Comparison of ENCODE assay signal across 8 cellular contexts in genomic region chr14:23321572-23322547, GRCh38. TPM values are rescaled to one million over a fixed set of nuclear protein-coding genes. Genes with fewer than 3 reads are reported as not detected.
DNase-seq lines count a peak whose midpoint lies in the region; ATAC-seq and TF ChIP-seq lines count a peak whose summit lies in the region.

No MANE protein-coding gene starts in this region.

- H3K36me3 ChIP-seq in CD8-positive, alpha-beta T cell (ENCODE audit: insufficient read depth, low read length) = peaks cover 21% of the 10 kb centered on the region
- H3K36me3 ChIP-seq in WERI-Rb-1 (peaks cover 43% of the 10 kb centered on the region), left lung (peaks cover 0 to 41% of the 10 kb centered on the region in 2 donors)

- peak in 4 of 7 experiments; percentile 5 to 60 (median 49) for DNase-seq in CD8-positive, alpha-beta T cell
- DNase-seq in Jurkat, Clone E6-1 (ENCODE audit: low read depth, low spot score) = no peak
- DNase-seq in WERI-Rb-1 = no peak
- no peak for DNase-seq in chondrocyte (ENCODE audit: low spot score)
- DNase-seq in left lung = peak; percentile 65 to 91
- peak; percentile 31 to 58 (median 34) for DNase-seq in stimulated activated CD4-positive, alpha-beta T cell treated with anti-CD3 and anti-CD28 coated beads, TNF-alpha, amount 100 ng/mL, for 24 hours (ENCODE audit: low read depth in 3 of 3)

- H3K9me3 Mint-ChIP-seq in CD8-positive, alpha-beta T cell = no peaks in the 10 kb centered on the region
- H3K9me3 Mint-ChIP-seq in chondrocyte (ENCODE audit: low read depth) = no peaks in the 10 kb centered on the region

- peak overlapping the region; percentile 85 for H3K27ac Mint-ChIP-seq in CD8-positive, alpha-beta T cell
- H3K27ac Mint-ChIP-seq in chondrocyte (ENCODE audit: unreplicated experiment) = peak overlapping the region; percentile 91

- H3K27ac ChIP-seq in CD8-positive, alpha-beta T cell (ENCODE audit: low read depth, low read length) = peak overlapping the region; percentile 65
- peak overlapping the region; percentile 99 for H3K27ac ChIP-seq in WERI-Rb-1
- H3K27ac ChIP-seq in left lung = peak overlapping the region; percentile 90 to 97

- peaks cover 29% of the 10 kb centered on the region for H3K4me1 Mint-ChIP-seq in CD8-positive, alpha-beta T cell (ENCODE audit: low read depth)
- H3K4me1 Mint-ChIP-seq in chondrocyte (ENCODE audit: low read depth) = peaks cover 32% of the 10 kb centered on the region

- H3K36me3 Mint-ChIP-seq in CD8-positive, alpha-beta T cell = peaks cover 41% of the 10 kb centered on the region
- H3K36me3 Mint-ChIP-seq in chondrocyte (ENCODE audit: low read depth) = peaks cover 19% of the 10 kb centered on the region

- CTCF ChIA-PET in CD8-positive, alpha-beta T cell (lab: Charles Lee) = interaction anchor here (1.0 to 4.0 kb wide), 8 partner anchors 10 to 448 kb away, joined by 3 to 53 read pairs (median 6); partner anchors contain the start of gene PPP1R3E

- no peaks in the 10 kb centered on the region for H3K27me3 ChIP-seq in CD8-positive, alpha-beta T cell (ENCODE audit: insufficient read depth, low read length)
- H3K27me3 ChIP-seq in WERI-Rb-1 (ENCODE audit: insufficient read depth, low read depth, severe bottlenecking) (no peaks in the 10 kb centered on the region), left lung (no peaks in the 10 kb centered on the region)

- no peaks in the 10 kb centered on the region for H3K27me3 Mint-ChIP-seq in CD8-positive, alpha-beta T cell (ENCODE audit: low read depth)
- no peaks in the 10 kb centered on the region for H3K27me3 Mint-ChIP-seq in chondrocyte (ENCODE audit: low read depth)

- TF ChIP-seq CTCF in CD8-positive, alpha-beta T cell (IDR thresholded peaks at IDR 0.05) = no peak
- TF ChIP-seq CTCF in WERI-Rb-1 (IDR thresholded peaks at IDR 0.05; ENCODE audit: low read depth, low read length) = no peak
- TF ChIP-seq CTCF in chondrocyte (IDR thresholded peaks at IDR 0.05) = no peak
- no peak for TF ChIP-seq CTCF in left lung (IDR thresholded peaks at IDR 0.05)

- peak overlapping the region; percentile 91 for H3K4me3 Mint-ChIP-seq in CD8-positive, alpha-beta T cell
- H3K4me3 Mint-ChIP-seq in chondrocyte (ENCODE audit: unreplicated experiment) = peak overlapping the region; percentile 95

- no peak for ATAC-seq in CD8-positive, alpha-beta T cell
- peak; percentile 0 for ATAC-seq in GM21390 (IDR thresholded peaks at IDR 0.05; ENCODE audit: unreplicated experiment)
- ATAC-seq in left lung = peak; percentile 44
- no peak for ATAC-seq in GM18858 (IDR thresholded peaks at IDR 0.05; ENCODE audit: unreplicated experiment)

- no peaks in the 10 kb centered on the region for H3K9me3 ChIP-seq in CD8-positive, alpha-beta T cell (ENCODE audit: low read length)
- H3K9me3 ChIP-seq in WERI-Rb-1 (ENCODE audit: severe bottlenecking) (no peaks in the 10 kb centered on the region), left lung (no peaks in the 10 kb centered on the region)

- intact Hi-C loops in CD8-positive, alpha-beta T cell (cut with DNase I, micrococcal nuclease) = loop anchor here (1.0 to 10.0 kb wide), 10 partner anchors 21 to 823 kb away; partner anchors contain the start of genes ACIN1 (in 2 of the 2), C14orf119 (in 2 of the 2), HOMEZ (in 2 of the 2) and NGDN (in 2 of the 2)
- intact Hi-C loops in left lung (cut with DNase I) = loop anchor here in 1 of 2 donors (10.0 kb wide), 1 partner anchor 53 kb away; the partner anchor contains the start of genes CMTM5 and IL25

- H3K4me1 ChIP-seq in CD8-positive, alpha-beta T cell (ENCODE audit: insufficient read depth, low read length) = peaks cover 23% of the 10 kb centered on the region
- peaks cover 13 to 23% of the 10 kb centered on the region in 2 donors for H3K4me1 ChIP-seq in left lung

- H3K4me3 ChIP-seq in CD8-positive, alpha-beta T cell (ENCODE audit: low read depth, low read length) = peak overlapping the region; percentile 67
- H3K4me3 ChIP-seq in Jurkat, Clone E6-1 (ENCODE audit: low read length) = peak overlapping the region; percentile 85
- H3K4me3 ChIP-seq in WERI-Rb-1 (ENCODE audit: low read depth, low read length) (peak overlapping the region; percentile 95), left lung (peak overlapping the region; percentile 79 to 90)

- POLR2A ChIA-PET in CD8-positive, alpha-beta T cell (lab: Charles Lee) = interaction anchor here (0.8 to 7.7 kb wide), 17 partner anchors 11 to 732 kb away, joined by 3 to 202 read pairs (median 8); partner anchors contain the start of genes ACIN1, BCL2L2, C14orf119 and DAD1

RNA-seq across cellular contexts. Expression of gene PABPN1, which starts 0.6 kb away (rescaled TPM):
- 100 to 1,000 TPM; 186 to 191 TPM for total RNA-seq in CD8-positive, alpha-beta T cell
- 267 TPM for polyA plus RNA-seq in Jurkat, Clone E6-1 (2012; ENCODE audit: insufficient read depth, insufficient read length)
- total RNA-seq in chondrocyte (135 to 182 TPM (median 136 TPM) in 3 replicates), left lung (100 to 1,000 TPM; 119 to 138 TPM)

RNA-seq across cellular contexts. Expression of gene BCL2L2, which starts 15.2 kb away (rescaled TPM):
- 1 to 10 TPM; 1.4 to 1.8 TPM for total RNA-seq in CD8-positive, alpha-beta T cell
- polyA plus RNA-seq in Jurkat, Clone E6-1 (2012; ENCODE audit: insufficient read depth, insufficient read length) = 1.2 TPM
- total RNA-seq in chondrocyte = 21.8 to 34.2 TPM (median 25.9 TPM) in 3 replicates
- total RNA-seq in left lung = 10 to 100 TPM; 37.1 to 49.9 TPM

RNA-seq across cellular contexts. Expression of gene PPP1R3E, which starts 19.2 kb away (rescaled TPM):
- total RNA-seq in CD8-positive, alpha-beta T cell = 10 to 100 TPM; 31.2 to 33.8 TPM
- polyA plus RNA-seq in Jurkat, Clone E6-1 (2012; ENCODE audit: insufficient read depth, insufficient read length) = 19.1 TPM
- total RNA-seq in chondrocyte (11.0 to 20.7 TPM (median 11.2 TPM) in 3 replicates), left lung (10 to 100 TPM; 11.3 to 18.6 TPM)

RNA-seq across cellular contexts. Expression of gene SLC22A17, which starts 30.8 kb away (rescaled TPM):
- 10 to 100 TPM; 12.3 to 13.5 TPM for total RNA-seq in CD8-positive, alpha-beta T cell
- polyA plus RNA-seq in Jurkat, Clone E6-1 (2012; ENCODE audit: insufficient read depth, insufficient read length) = 22.7 TPM
- total RNA-seq in chondrocyte (40.3 to 63.9 TPM (median 44.0 TPM) in 3 replicates), left lung (10 to 100 TPM; 13.2 to 27.1 TPM)

RNA-seq across cellular contexts. Expression of gene HOMEZ, which starts 35.9 kb away (rescaled TPM):
- 1 to 10 TPM; 3.1 to 4.0 TPM for total RNA-seq in CD8-positive, alpha-beta T cell
- 18.1 TPM for polyA plus RNA-seq in Jurkat, Clone E6-1 (2012; ENCODE audit: insufficient read depth, insufficient read length)
- total RNA-seq in chondrocyte (7.3 to 8.2 TPM (median 7.6 TPM) in 3 replicates), left lung (10 to 100 TPM; 11.9 to 13.2 TPM)

Comparison
In these comparisons a context has a peak if more than half of its experiments do, and no peak if none do; other contexts are left out.
1. ATAC-seq: peak in GM21390 (single experiment) and left lung (single experiment); none in CD8-positive, alpha-beta T cell (single experiment) and GM18858 (single experiment).
2. DNase-seq: peak in CD8-positive, alpha-beta T cell (4 of 7), left lung (2 of 2) and stimulated activated CD4-positive, alpha-beta T cell treated with anti-CD3 and anti-CD28 coated beads, TNF-alpha, amount 100 ng/mL, for 24 hours (3 of 3); none in Jurkat, Clone E6-1 (single experiment), WERI-Rb-1 (single experiment) and chondrocyte (single experiment).
3. Peak in every context shown above with its lines, with median percentiles within 50 percentile points of each other: H3K27ac ChIP-seq and H3K4me3 ChIP-seq.